ENCODE assay signal across 22 cellular contexts in genomic region chr19:42478765-42479307, GRCh38. TPM values are rescaled to one million over a fixed set of nuclear protein-coding genes. Genes with fewer than 3 reads are reported as not detected.
DNase-seq lines count a peak whose midpoint lies in the region; ATAC-seq, FAIRE-seq and TF ChIP-seq lines count a peak whose summit lies in the region.
"Had no signal": no experiment of that assay in that cellular context is flagged by ENCODE, and none has a peak within 500 bp of the region (broad histone marks: within the 10 kb centered on the region; RNA-seq: fewer than 3 reads in every experiment).

No MANE protein-coding gene starts in this region.

- H2BK5ac ChIP-seq in H1 (ENCODE audit: low read depth, low read length): no peak overlapping the region

- H3K18ac ChIP-seq in H1 (ENCODE audit: extremely low read depth, low read length): no peak overlapping the region

- H4K91ac ChIP-seq in H1 (replicated peaks; ENCODE audit: insufficient read length, low read length): no peak overlapping the region

- H3K79me2 ChIP-seq in H1 (ENCODE audit: control insufficient read depth in 1 of 2, insufficient read depth in 2 of 2, low read length in 2 of 2): no peaks in the 10 kb centered on the region

- POLR2A ChIA-PET in HEK293 (lab: Yijun Ruan, JAX): no interaction called here
- POLR2A ChIA-PET in H1 (lab: Charles Lee; ENCODE audit: partially characterized antibody): interaction anchor here (1.4 kb wide), 1 partner anchor 618 kb away, joined by 3 read pairs; the partner anchor contains the start of gene RPS19
- POLR2A ChIA-PET in WTC11 (lab: Charles Lee): interaction anchor here (0.6 kb wide), 1 partner anchor 189 kb away, joined by 3 read pairs; no protein-coding TSS in a partner anchor

- no peak overlapping the region for H2BK120ac ChIP-seq in H1 (replicated peaks; ENCODE audit: low read depth, low read length)

- no peak overlapping the region for H4K8ac ChIP-seq in H1 (ENCODE audit: extremely low read depth, insufficient read depth, low read length)

- TF ChIP-seq CTCF in HEK293 (tag by site-specific recombination; IDR thresholded peaks at IDR 0.05) (no peak), H1 (IDR thresholded peaks at IDR 0.05; ENCODE audit: control extremely low read depth in 1 of 3, insufficient read depth in 1 of 3, low read depth in 1 of 3, low read length in 3 of 3) (no peak), WTC11 (IDR thresholded peaks at IDR 0.05) (no peak)

- peaks cover 13 to 38% (median 21%) of the 10 kb centered on the region in 4 donors for H3K4me1 Mint-ChIP-seq in CD4-positive, CD25-positive, alpha-beta regulatory T cell
- H3K4me1 Mint-ChIP-seq in WTC11: peaks cover 42% of the 10 kb centered on the region

- H4K20me1 ChIP-seq in H1 (replicated peaks in 1 of 2; ENCODE audit: control insufficient read depth in 1 of 2, insufficient read depth in 2 of 2, low read length in 2 of 2): no peaks in the 10 kb centered on the region

- no peak for TF ChIP-seq EP300 in H1 (IDR thresholded peaks at IDR 0.05; ENCODE audit: borderline replicate concordance in 1 of 2, low read depth in 2 of 2, low read length in 2 of 2)

- H2BK20ac ChIP-seq in H1 (ENCODE audit: low read length): no peak overlapping the region

- H3K27me3 Mint-ChIP-seq in CD4-positive, CD25-positive, alpha-beta regulatory T cell: no peaks in the 10 kb centered on the region
- no peaks in the 10 kb centered on the region for H3K27me3 Mint-ChIP-seq in WTC11 (ENCODE audit: low read depth)

- no peak overlapping the region for H3K4me3 ChIP-seq in CD4-positive, CD25-positive, alpha-beta regulatory T cell (ENCODE audit: low read depth, low read length)
- H3K4me3 ChIP-seq in HEK293 (ENCODE audit: low read depth, low read length) (no peak overlapping the region), H1 (ENCODE audit: extremely low read depth in 1 of 4, insufficient read depth in 2 of 4, low read depth in 3 of 4, low read length in 4 of 4) (no peak overlapping the region), small intestine (ENCODE audit: low read depth in 1 of 2, low read length in 2 of 2) (no peak overlapping the region)
- H3K4me3 ChIP-seq: GM12878, GM23248 had no signal

- H3K4me2 ChIP-seq in H1 (ENCODE audit: insufficient read depth in 1 of 2, low read depth in 2 of 2, low read length in 2 of 2): no peak overlapping the region
- H3K4me2 ChIP-seq: KMS-11 had no signal

- peaks cover 24% of the 10 kb centered on the region for H3K4me1 ChIP-seq in CD4-positive, CD25-positive, alpha-beta regulatory T cell (ENCODE audit: control insufficient read depth, insufficient read depth, low read length, poor library complexity, severe bottlenecking)
- peaks cover 7% of the 10 kb centered on the region for H3K4me1 ChIP-seq in HEK293 (ENCODE audit: control insufficient read depth, insufficient read depth, low read length)
- peaks cover 4 to 21% (median 18%) of the 10 kb centered on the region in 4 experiments for H3K4me1 ChIP-seq in H1 (replicated peaks in 1 of 4; ENCODE audit: control insufficient read depth in 3 of 4, insufficient read depth in 4 of 4, low read length in 3 of 4)
- H3K4me1 ChIP-seq in small intestine (ENCODE audit: control insufficient read depth in 2 of 2, insufficient read depth in 1 of 2, low read depth in 1 of 2, low read length in 1 of 2): no peaks in the 10 kb centered on the region

- no peak overlapping the region for H3K56ac ChIP-seq in H1 (replicated peaks; ENCODE audit: insufficient read length, low read depth, low read length)

- peak overlapping the region; percentile 8 to 71 (median 29) for H3K27ac Mint-ChIP-seq in CD4-positive, CD25-positive, alpha-beta regulatory T cell
- no peak overlapping the region for H3K27ac Mint-ChIP-seq in WTC11
- H3K27ac Mint-ChIP-seq: CD14-positive monocyte; CD8-positive, alpha-beta T cell had no signal

- FAIRE-seq in H1 (lab: Jason Lieb, UNC) (no peak), small intestine (lab: Jason Lieb, UNC) (no peak)
- FAIRE-seq: A204.1, GM12878, H54 had no signal

- no peaks in the 10 kb centered on the region for H3K36me3 ChIP-seq in CD4-positive, CD25-positive, alpha-beta regulatory T cell (ENCODE audit: control insufficient read depth, insufficient read depth, low read length)
- H3K36me3 ChIP-seq in HEK293 (ENCODE audit: control insufficient read depth in 2 of 2, insufficient read depth in 1 of 2, low read length in 2 of 2) (no peaks in the 10 kb centered on the region), H1 (ENCODE audit: control insufficient read depth in 2 of 4, insufficient read depth in 4 of 4, low read length in 3 of 4) (no peaks in the 10 kb centered on the region), small intestine (ENCODE audit: control insufficient read depth in 2 of 2, insufficient read depth in 2 of 2, low read length in 2 of 2) (no peaks in the 10 kb centered on the region)

- no peak overlapping the region for H3K14ac ChIP-seq in H1 (ENCODE audit: insufficient read length)

- peaks cover 0 to 3% (median 0%) of the 10 kb centered on the region in 7 donors for H3K9me3 Mint-ChIP-seq in CD4-positive, CD25-positive, alpha-beta regulatory T cell
- H3K9me3 Mint-ChIP-seq in WTC11: peaks cover 3% of the 10 kb centered on the region; the same call in 1 of the 2 replicates
- H3K9me3 Mint-ChIP-seq: CD14-positive monocyte; CD8-positive, alpha-beta T cell had no signal

- no peak overlapping the region for H3K27ac ChIP-seq in CD4-positive, CD25-positive, alpha-beta regulatory T cell (ENCODE audit: insufficient read depth, low read length, poor library complexity, severe bottlenecking)
- H3K27ac ChIP-seq in HEK293 (ENCODE audit: extremely low read depth, low read depth, low read length) (no peak overlapping the region), H1 (ENCODE audit: low read depth, low read length) (no peak overlapping the region), small intestine (ENCODE audit: low read depth in 1 of 2, low read length in 1 of 2) (no peak overlapping the region)
- H3K27ac ChIP-seq: GM23248, KMS-11 had no signal

- no peaks in the 10 kb centered on the region for H3K23me2 ChIP-seq in H1 (ENCODE audit: low read depth, low read length)

- no peak overlapping the region for H3K9ac ChIP-seq in H1 (replicated peaks in 1 of 4; ENCODE audit: extremely low read depth in 1 of 4, low read depth in 3 of 4, low read length in 3 of 4)
- H3K9ac ChIP-seq: GM23248, KMS-11 had no signal

- H2BK15ac ChIP-seq in H1 (ENCODE audit: low read length): no peak overlapping the region

- 91% methylated on average over 2 of the region's 2 CpGs; no CpG with 5 or more reads in 1 of the 2 experiments for WGBS in H1 (ENCODE audit: extremely low coverage in 1 of 2, insufficient coverage in 1 of 2, insufficient read length in 1 of 2, insufficient replicate concordance in 2 of 2, low coverage in 1 of 2, low lambda C conversion rate in 2 of 2, missing lambda C conversion rate in 1 of 2), 2 experiments
- WGBS in small intestine, 3 donors: 88 to 97% (median 95%) methylated on average over 2 of the region's 2 CpGs

- no peaks in the 10 kb centered on the region for H3K27me3 ChIP-seq in CD4-positive, CD25-positive, alpha-beta regulatory T cell (ENCODE audit: control insufficient read depth, insufficient read depth, low read length)
- H3K27me3 ChIP-seq in H1 (replicated peaks in 1 of 4; ENCODE audit: control insufficient read depth in 3 of 4, extremely low read depth in 1 of 4, insufficient read depth in 3 of 4, low read length in 3 of 4): no peaks in the 10 kb centered on the region
- H3K27me3 ChIP-seq in small intestine (ENCODE audit: control insufficient read depth in 2 of 2, insufficient read depth in 2 of 2, low read length in 2 of 2): no peaks in the 10 kb centered on the region

- no peaks in the 10 kb centered on the region for H3K9me3 ChIP-seq in CD4-positive, CD25-positive, alpha-beta regulatory T cell (ENCODE audit: control insufficient read depth in 2 of 2, low read length in 2 of 2)
- H3K9me3 ChIP-seq in HEK293 (ENCODE audit: control insufficient read depth, insufficient read depth, low read depth, low read length) (no peaks in the 10 kb centered on the region), H1 (ENCODE audit: insufficient read depth in 2 of 2, low read depth in 1 of 2, low read length in 1 of 2) (no peaks in the 10 kb centered on the region), small intestine (ENCODE audit: control insufficient read depth, low read depth) (no peaks in the 10 kb centered on the region)

- DNase-seq in CD4-positive, CD25-positive, alpha-beta regulatory T cell: no peak
- DNase-seq in H1 (ENCODE audit: low read depth in 1 of 2, low spot score in 2 of 2) (no peak), small intestine (peak; percentile 68), NCI-H345 treated with DMSO at 0.1 percent for 48 hours (lab: John Stamatoyannopoulos, UW; ENCODE audit: unreplicated experiment) (no peak), WTC11 (ENCODE audit: low spot score) (no peak)
- DNase-seq: AML-193; Calu3; CD8-positive, alpha-beta T cell; DMS79 treated with DMSO at 0.1 percent for 48 hours; EL; GM23248 had no signal

- no peak overlapping the region for H3K4me3 Mint-ChIP-seq in CD4-positive, CD25-positive, alpha-beta regulatory T cell
- H3K4me3 Mint-ChIP-seq in WTC11: no peak overlapping the region
- H3K4me3 Mint-ChIP-seq: CD8-positive, alpha-beta T cell had no signal

- H3K36me3 Mint-ChIP-seq in CD4-positive, CD25-positive, alpha-beta regulatory T cell: no peaks in the 10 kb centered on the region
- peaks cover 2% of the 10 kb centered on the region; the same call in 1 of the 2 replicates for H3K36me3 Mint-ChIP-seq in WTC11
- H3K36me3 Mint-ChIP-seq: CD14-positive monocyte; CD8-positive, alpha-beta T cell had no signal

- H4K5ac ChIP-seq in H1 (ENCODE audit: insufficient read length, low read depth, low read length): no peak overlapping the region

- TF ChIP-seq POLR2A in H1 (IDR thresholded peaks at IDR 0.05; ENCODE audit: control extremely low read depth in 1 of 2, low read depth in 2 of 2, low read length in 2 of 2): no peak

- H3K79me1 ChIP-seq in H1 (ENCODE audit: low read depth, low read length): no peaks in the 10 kb centered on the region

- no peak overlapping the region for H2AFZ ChIP-seq in H1 (ENCODE audit: low read length)
- H2AFZ ChIP-seq: GM23248 had no signal

- peak overlapping the region; percentile 42; the same call in 1 of the 2 replicates for H2BK12ac ChIP-seq in H1 (ENCODE audit: low read depth, low read length)

- CTCF ChIA-PET in HEK293 (lab: Yijun Ruan, JAX) (interaction anchor here (0.6 to 2.3 kb wide), 5 partner anchors 9 to 286 kb away, joined by 3 to 14 read pairs (median 4); partner anchors contain the start of gene CEACAM1), H1 (lab: Charles Lee; ENCODE audit: partially characterized antibody) (interaction anchor here (0.5 to 2.3 kb wide), 4 partner anchors 12 to 625 kb away, joined by 3 to 7 read pairs (median 3); partner anchors contain the start of gene CEACAM1), WTC11 (lab: Charles Lee) (no interaction called here)

- H2AK5ac ChIP-seq in H1 (ENCODE audit: low read depth, low read length): 0 out of 2 replicates have a peak overlapping the region, but pooled peaks have one; percentile 9

- TF ChIP-seq RAD21 in H1 (IDR thresholded peaks at IDR 0.05 in 1 of 2, conservative IDR thresholded peaks at IDR 0.05 in 1 of 2; ENCODE audit: low read depth in 2 of 2, low read length in 2 of 2): no peak

- no peak overlapping the region for H3K4ac ChIP-seq in H1 (replicated peaks; ENCODE audit: insufficient read length, low read depth, low read length)

- H3K23ac ChIP-seq in H1 (ENCODE audit: insufficient read length): no peak overlapping the region

- ATAC-seq in CD4-positive, CD25-positive, alpha-beta regulatory T cell (ENCODE audit: low read depth in 2 of 2): no peak
- no peak for ATAC-seq in GM21528 (IDR thresholded peaks at IDR 0.05; ENCODE audit: low FRiP score, unreplicated experiment)
- no peak for ATAC-seq in HG02870 (IDR thresholded peaks at IDR 0.05; ENCODE audit: unreplicated experiment)
- no peak for ATAC-seq in WTC11
- ATAC-seq: CD8-positive, alpha-beta T cell; GM12878; HCT116 had no signal

RNA-seq across cellular contexts. Expression of gene CXCL17, which starts 36.1 kb away (rescaled TPM):
- not detected for total RNA-seq in CD4-positive, CD25-positive, alpha-beta regulatory T cell
- polyA plus RNA-seq in CD4-positive, CD25-positive, alpha-beta regulatory T cell: under 1 TPM in 1 of 4 donors, not detected in 3; 0.28 TPM
- not detected in 2 replicates for total RNA-seq in H1 (2021; fragmentation: NEBNext Ultra II Directional; extraction: Animal tissue kit (Norgen Biotek cat#: 25700))
- 0.11 TPM in 1 of 2 replicates, not detected in the other for polyA plus RNA-seq in H1 (2011; rRNA removed)
- 0.09 TPM for polyA plus RNA-seq in H1 (2011; cell fraction: cytosol; rRNA removed)
- polyA plus RNA-seq in H1 (2011; cell fraction: nucleus; rRNA removed): not detected
- not detected in 4 replicates for polyA plus RNA-seq in H1 (2012, experiment 1 of 2)
- not detected for polyA plus RNA-seq in H1 (2012, experiment 2 of 2)
- polyA plus RNA-seq in H1 (2013, experiment 1 of 2): not detected
- polyA plus RNA-seq in H1 (2013, experiment 2 of 2): 0.06 TPM
- polyA minus RNA-seq in H1 (2011; rRNA and poly(A)+ RNA removed): not detected in 2 replicates
- not detected for polyA minus RNA-seq in H1 (2011; cell fraction: cytosol; rRNA and poly(A)+ RNA removed)
- not detected for polyA minus RNA-seq in H1 (2011; cell fraction: nucleus; rRNA and poly(A)+ RNA removed)
- 1 to 10 TPM in 2 of 3 donors, under 1 TPM in 1; 0.70 to 1.6 (median 1.1) TPM for polyA plus RNA-seq in small intestine
- not detected in 3 replicates for total RNA-seq in WTC11 (2021)
- total RNA-seq: CD8-positive, alpha-beta T cell; G401; GM12878; GM23248 had no signal
- polyA plus RNA-seq: BJ, CD14-positive monocyte, GM23248 had no signal

RNA-seq across cellular contexts. Expression of gene CEACAM1, which starts 49.4 kb away (rescaled TPM):
- total RNA-seq in CD4-positive, CD25-positive, alpha-beta regulatory T cell: 7.0 TPM
- polyA plus RNA-seq in CD4-positive, CD25-positive, alpha-beta regulatory T cell: 1 to 10 TPM; 4.0 to 6.9 (median 4.9) TPM
- total RNA-seq in H1 (2021; fragmentation: NEBNext Ultra II Directional; extraction: Animal tissue kit (Norgen Biotek cat#: 25700)): 1.8 and 2.0 TPM in 2 replicates
- polyA plus RNA-seq in H1 (2011; rRNA removed) (2.0 and 3.6 TPM in 2 replicates), small intestine (10 to 100 TPM; 16.3 to 35.8 (median 30.0) TPM)
- polyA plus RNA-seq in H1 (2011; cell fraction: cytosol; rRNA removed): 3.3 TPM
- 4.8 TPM for polyA plus RNA-seq in H1 (2011; cell fraction: nucleus; rRNA removed)
- 1.4 to 4.3 TPM (median 1.9 TPM) in 4 replicates for polyA plus RNA-seq in H1 (2012, experiment 1 of 2)
- 0.51 TPM for polyA plus RNA-seq in H1 (2012, experiment 2 of 2)
- polyA plus RNA-seq in H1 (2013, experiment 1 of 2): 3.7 TPM
- 3.3 TPM for polyA plus RNA-seq in H1 (2013, experiment 2 of 2)
- 2.5 and 5.5 TPM in 2 replicates for polyA minus RNA-seq in H1 (2011; rRNA and poly(A)+ RNA removed)
- 2.0 TPM for polyA minus RNA-seq in H1 (2011; cell fraction: cytosol; rRNA and poly(A)+ RNA removed)
- polyA minus RNA-seq in H1 (2011; cell fraction: nucleus; rRNA and poly(A)+ RNA removed): 2.4 TPM
- 0.82 to 2.0 TPM (median 1.2 TPM) in 3 replicates for total RNA-seq in WTC11 (2021)
- total RNA-seq: GM23248 had no signal
- polyA plus RNA-seq: GM23248 had no signal

RNA-seq across cellular contexts. Expression of gene LIPE, which starts 51.6 kb away (rescaled TPM):
- 13.2 TPM for total RNA-seq in CD4-positive, CD25-positive, alpha-beta regulatory T cell
- polyA plus RNA-seq in CD4-positive, CD25-positive, alpha-beta regulatory T cell: 1 to 10 TPM; 3.0 to 7.1 (median 5.4) TPM
- total RNA-seq in H1 (2021; fragmentation: NEBNext Ultra II Directional; extraction: Animal tissue kit (Norgen Biotek cat#: 25700)): 12.5 and 15.9 TPM in 2 replicates
- polyA plus RNA-seq in H1 (2011; rRNA removed) (8.7 and 17.0 TPM in 2 replicates), small intestine (10 to 100 TPM; 10.1 to 40.2 (median 17.3) TPM)
- 10.3 TPM for polyA plus RNA-seq in H1 (2011; cell fraction: cytosol; rRNA removed)
- 15.3 TPM for polyA plus RNA-seq in H1 (2011; cell fraction: nucleus; rRNA removed)
- polyA plus RNA-seq in H1 (2012, experiment 1 of 2): 5.6 to 13.0 TPM (median 9.4 TPM) in 4 replicates
- polyA plus RNA-seq in H1 (2012, experiment 2 of 2): 5.2 TPM
- 6.4 TPM for polyA plus RNA-seq in H1 (2013, experiment 1 of 2)
- polyA plus RNA-seq in H1 (2013, experiment 2 of 2): 5.8 TPM
- polyA minus RNA-seq in H1 (2011; rRNA and poly(A)+ RNA removed): 3.5 and 7.4 TPM in 2 replicates
- 10.0 TPM for polyA minus RNA-seq in H1 (2011; cell fraction: cytosol; rRNA and poly(A)+ RNA removed)
- polyA minus RNA-seq in H1 (2011; cell fraction: nucleus; rRNA and poly(A)+ RNA removed): 18.8 TPM
- 10.2 to 11.7 TPM (median 11.5 TPM) in 3 replicates for total RNA-seq in WTC11 (2021)
- polyA plus RNA-seq: CD14-positive monocyte had no signal
